1 cellular context compared by ENCODE assay signal in genomic region chr1:232950197-232950918, GRCh38.
A peak's percentile ranks its signal among the peaks of the same experiment; 100 is the strongest.
TF ChIP-seq lines count a peak whose summit lies in the region.

TSS of gene NTPCR (plus strand) at chr1:232950611. CDS start at chr1:232950711, 100 bp downstream.

TF ChIP-seq in K562, 482 proteins besides CTCF, POLR2A, EP300 and RAD21 (continued from another document):
- no peak for TF ChIP-seq CHD7 (IDR thresholded peaks at IDR 0.05; ENCODE audit: low read depth, low read length)
- TF ChIP-seq TRIM24 (IDR thresholded peaks at IDR 0.05), result no peak
- no peak for TF ChIP-seq KDM4B (IDR thresholded peaks at IDR 0.05; ENCODE audit: borderline replicate concordance in 2 of 2, low read depth in 1 of 2)
- TF ChIP-seq ZNF263 (CRISPR knock-in tag; IDR thresholded peaks at IDR 0.05; ENCODE audit: borderline replicate concordance), result no peak
- TF ChIP-seq SMAD3 (CRISPR knock-in tag; conservative IDR thresholded peaks at IDR 0.05), result peak; percentile 58; the same call in 1 of the 2 replicates
- TF ChIP-seq PCBP2 (IDR thresholded peaks at IDR 0.05; ENCODE audit: low read depth, low read length, poor library complexity, severe bottlenecking), result no peak
- TF ChIP-seq ZNF316 (IDR thresholded peaks at IDR 0.05), result no peak
- no peak for TF ChIP-seq JUND (IDR thresholded peaks at IDR 0.05; ENCODE audit: borderline replicate concordance, low read depth, low read length)
- TF ChIP-seq JUND (tag; IDR thresholded peaks at IDR 0.05; ENCODE audit: borderline replicate concordance, low read depth, low read length), result no peak
- TF ChIP-seq HDAC1 (IDR thresholded peaks at IDR 0.05), result 0 out of 4 replicates have a peak, but pooled peaks of 1 of the 2 experiments have one; percentile 17
- TF ChIP-seq HBP1 (CRISPR knock-in tag; IDR thresholded peaks at IDR 0.05), result no peak
- no peak for TF ChIP-seq CTCFL (IDR thresholded peaks at IDR 0.05; ENCODE audit: borderline replicate concordance, insufficient read depth, low read depth, low read length, poor library complexity, severe bottlenecking)
- no peak for TF ChIP-seq KAT8 (IDR thresholded peaks at IDR 0.05; ENCODE audit: low read depth)
- TF ChIP-seq SRSF1 (IDR thresholded peaks at IDR 0.05; ENCODE audit: low read depth, low read length), result no peak
- TF ChIP-seq CHD1 (IDR thresholded peaks at IDR 0.05; ENCODE audit: low read length), result no peak
- 0 out of 2 replicates have a peak, but pooled peaks have one; percentile 54 for TF ChIP-seq ZNF780A (CRISPR knock-in tag; IDR thresholded peaks at IDR 0.05)
- TF ChIP-seq TRIM25 (IDR thresholded peaks at IDR 0.05; ENCODE audit: borderline replicate concordance), result no peak
- TF ChIP-seq ZBTB1 (CRISPR knock-in tag; IDR thresholded peaks at IDR 0.05; ENCODE audit: borderline replicate concordance, low read depth), result 0 out of 2 replicates have a peak, but pooled peaks have one; percentile 17
- no peak for TF ChIP-seq ZNF511 (CRISPR knock-in tag; IDR thresholded peaks at IDR 0.05)
- no peak for TF ChIP-seq ZBTB26 (CRISPR knock-in tag; IDR thresholded peaks at IDR 0.05)
- TF ChIP-seq TGIF2 (CRISPR knock-in tag; IDR thresholded peaks at IDR 0.05), result peak; percentile 67; the same call in 1 of the 2 replicates
